1 cellular context compared by ENCODE assay signal in the genomic region with DNA sequence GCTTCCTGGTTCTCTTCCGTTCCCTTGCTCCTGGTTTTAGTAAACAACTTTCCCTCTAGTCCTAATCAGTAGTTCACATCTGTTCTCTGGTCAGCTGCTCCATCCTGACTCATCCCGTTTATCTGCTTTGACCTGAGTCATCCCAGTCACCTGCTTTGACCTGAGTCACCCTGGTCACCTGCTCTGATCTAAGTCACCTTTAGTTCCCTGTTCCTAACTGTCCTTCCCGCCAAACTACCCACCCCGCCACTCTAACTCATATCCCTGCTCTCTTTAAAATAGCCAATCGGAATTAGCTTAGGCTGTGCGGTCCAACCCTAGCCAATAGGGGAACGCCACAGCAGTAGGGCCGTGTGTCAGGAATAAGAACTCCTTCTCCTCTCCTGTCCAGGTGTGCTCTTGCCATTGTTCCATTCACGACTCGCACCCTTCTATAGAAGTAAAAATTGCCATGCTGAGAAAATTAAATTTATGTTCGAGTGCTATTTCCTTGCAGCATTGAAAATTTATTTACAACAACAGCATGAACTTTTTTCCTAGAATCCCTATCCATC.
TF ChIP-seq lines count a peak whose summit lies in the region.

No MANE protein-coding gene starts in this region.

TF ChIP-seq in K562, 482 proteins besides CTCF, POLR2A, EP300 and RAD21 (continued from another document and continues in another):
- TF ChIP-seq, protein P1, sequence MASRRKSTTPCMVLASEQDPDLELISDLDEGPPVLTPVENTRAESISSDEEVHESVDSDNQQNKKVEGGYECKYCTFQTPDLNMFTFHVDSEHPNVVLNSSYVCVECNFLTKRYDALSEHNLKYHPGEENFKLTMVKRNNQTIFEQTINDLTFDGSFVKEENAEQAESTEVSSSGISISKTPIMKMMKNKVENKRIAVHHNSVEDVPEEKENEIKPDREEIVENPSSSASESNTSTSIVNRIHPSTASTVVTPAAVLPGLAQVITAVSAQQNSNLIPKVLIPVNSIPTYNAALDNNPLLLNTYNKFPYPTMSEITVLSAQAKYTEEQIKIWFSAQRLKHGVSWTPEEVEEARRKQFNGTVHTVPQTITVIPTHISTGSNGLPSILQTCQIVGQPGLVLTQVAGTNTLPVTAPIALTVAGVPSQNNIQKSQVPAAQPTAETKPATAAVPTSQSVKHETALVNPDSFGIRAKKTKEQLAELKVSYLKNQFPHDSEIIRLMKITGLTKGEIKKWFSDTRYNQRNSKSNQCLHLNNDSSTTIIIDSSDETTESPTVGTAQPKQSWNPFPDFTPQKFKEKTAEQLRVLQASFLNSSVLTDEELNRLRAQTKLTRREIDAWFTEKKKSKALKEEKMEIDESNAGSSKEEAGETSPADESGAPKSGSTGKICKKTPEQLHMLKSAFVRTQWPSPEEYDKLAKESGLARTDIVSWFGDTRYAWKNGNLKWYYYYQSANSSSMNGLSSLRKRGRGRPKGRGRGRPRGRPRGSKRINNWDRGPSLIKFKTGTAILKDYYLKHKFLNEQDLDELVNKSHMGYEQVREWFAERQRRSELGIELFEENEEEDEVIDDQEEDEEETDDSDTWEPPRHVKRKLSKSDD (conservative IDR thresholded peaks at IDR 0.05; ENCODE audit: low read length): no peak
- peak; percentile 96 for TF ChIP-seq ZNF316 (IDR thresholded peaks at IDR 0.05)
- TF ChIP-seq, protein P2, sequence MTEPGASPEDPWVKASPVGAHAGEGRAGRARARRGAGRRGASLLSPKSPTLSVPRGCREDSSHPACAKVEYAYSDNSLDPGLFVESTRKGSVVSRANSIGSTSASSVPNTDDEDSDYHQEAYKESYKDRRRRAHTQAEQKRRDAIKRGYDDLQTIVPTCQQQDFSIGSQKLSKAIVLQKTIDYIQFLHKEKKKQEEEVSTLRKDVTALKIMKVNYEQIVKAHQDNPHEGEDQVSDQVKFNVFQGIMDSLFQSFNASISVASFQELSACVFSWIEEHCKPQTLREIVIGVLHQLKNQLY (CRISPR knock-in tag; conservative IDR thresholded peaks at IDR 0.05): no peak
- no peak for TF ChIP-seq ZSCAN32 (CRISPR knock-in tag; IDR thresholded peaks at IDR 0.05)
- no peak for TF ChIP-seq HEY1 (CRISPR knock-in tag; IDR thresholded peaks at IDR 0.05; ENCODE audit: borderline replicate concordance)
- TF ChIP-seq SMARCE1 (IDR thresholded peaks at IDR 0.05): peak; percentile 100
- peak; percentile 96 for TF ChIP-seq MAFG (tag; conservative IDR thresholded peaks at IDR 0.05)
- TF ChIP-seq ZNF431 (CRISPR knock-in tag; IDR thresholded peaks at IDR 0.05): no peak
- no peak for TF ChIP-seq DNMT1 (IDR thresholded peaks at IDR 0.05)
- TF ChIP-seq IFI16 (CRISPR knock-in tag; IDR thresholded peaks at IDR 0.05): 0 out of 2 replicates have a peak, but pooled peaks have one; percentile 5
- TF ChIP-seq YBX1 (IDR thresholded peaks at IDR 0.05): no peak
- TF ChIP-seq ILF3 (IDR thresholded peaks at IDR 0.05; ENCODE audit: borderline replicate concordance): no peak
- no peak for TF ChIP-seq ZNF699 (CRISPR knock-in tag; IDR thresholded peaks at IDR 0.05; ENCODE audit: insufficient replicate concordance)
- TF ChIP-seq NCOR1 (IDR thresholded peaks at IDR 0.05): peak; percentile 91
- no peak for TF ChIP-seq TCF7 (IDR thresholded peaks at IDR 0.05; ENCODE audit: borderline replicate concordance)
- no peak for TF ChIP-seq THRAP3 (IDR thresholded peaks at IDR 0.05; ENCODE audit: borderline replicate concordance)
- TF ChIP-seq, protein P3, sequence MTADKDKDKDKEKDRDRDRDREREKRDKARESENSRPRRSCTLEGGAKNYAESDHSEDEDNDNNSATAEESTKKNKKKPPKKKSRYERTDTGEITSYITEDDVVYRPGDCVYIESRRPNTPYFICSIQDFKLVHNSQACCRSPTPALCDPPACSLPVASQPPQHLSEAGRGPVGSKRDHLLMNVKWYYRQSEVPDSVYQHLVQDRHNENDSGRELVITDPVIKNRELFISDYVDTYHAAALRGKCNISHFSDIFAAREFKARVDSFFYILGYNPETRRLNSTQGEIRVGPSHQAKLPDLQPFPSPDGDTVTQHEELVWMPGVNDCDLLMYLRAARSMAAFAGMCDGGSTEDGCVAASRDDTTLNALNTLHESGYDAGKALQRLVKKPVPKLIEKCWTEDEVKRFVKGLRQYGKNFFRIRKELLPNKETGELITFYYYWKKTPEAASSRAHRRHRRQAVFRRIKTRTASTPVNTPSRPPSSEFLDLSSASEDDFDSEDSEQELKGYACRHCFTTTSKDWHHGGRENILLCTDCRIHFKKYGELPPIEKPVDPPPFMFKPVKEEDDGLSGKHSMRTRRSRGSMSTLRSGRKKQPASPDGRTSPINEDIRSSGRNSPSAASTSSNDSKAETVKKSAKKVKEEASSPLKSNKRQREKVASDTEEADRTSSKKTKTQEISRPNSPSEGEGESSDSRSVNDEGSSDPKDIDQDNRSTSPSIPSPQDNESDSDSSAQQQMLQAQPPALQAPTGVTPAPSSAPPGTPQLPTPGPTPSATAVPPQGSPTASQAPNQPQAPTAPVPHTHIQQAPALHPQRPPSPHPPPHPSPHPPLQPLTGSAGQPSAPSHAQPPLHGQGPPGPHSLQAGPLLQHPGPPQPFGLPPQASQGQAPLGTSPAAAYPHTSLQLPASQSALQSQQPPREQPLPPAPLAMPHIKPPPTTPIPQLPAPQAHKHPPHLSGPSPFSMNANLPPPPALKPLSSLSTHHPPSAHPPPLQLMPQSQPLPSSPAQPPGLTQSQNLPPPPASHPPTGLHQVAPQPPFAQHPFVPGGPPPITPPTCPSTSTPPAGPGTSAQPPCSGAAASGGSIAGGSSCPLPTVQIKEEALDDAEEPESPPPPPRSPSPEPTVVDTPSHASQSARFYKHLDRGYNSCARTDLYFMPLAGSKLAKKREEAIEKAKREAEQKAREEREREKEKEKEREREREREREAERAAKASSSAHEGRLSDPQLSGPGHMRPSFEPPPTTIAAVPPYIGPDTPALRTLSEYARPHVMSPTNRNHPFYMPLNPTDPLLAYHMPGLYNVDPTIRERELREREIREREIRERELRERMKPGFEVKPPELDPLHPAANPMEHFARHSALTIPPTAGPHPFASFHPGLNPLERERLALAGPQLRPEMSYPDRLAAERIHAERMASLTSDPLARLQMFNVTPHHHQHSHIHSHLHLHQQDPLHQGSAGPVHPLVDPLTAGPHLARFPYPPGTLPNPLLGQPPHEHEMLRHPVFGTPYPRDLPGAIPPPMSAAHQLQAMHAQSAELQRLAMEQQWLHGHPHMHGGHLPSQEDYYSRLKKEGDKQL (CRISPR knock-in tag; IDR thresholded peaks at IDR 0.05; ENCODE audit: borderline replicate concordance): 0 out of 2 replicates have a peak, but pooled peaks have one; percentile 60
- TF ChIP-seq, protein P4, sequence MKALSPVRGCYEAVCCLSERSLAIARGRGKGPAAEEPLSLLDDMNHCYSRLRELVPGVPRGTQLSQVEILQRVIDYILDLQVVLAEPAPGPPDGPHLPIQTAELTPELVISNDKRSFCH (CRISPR knock-in tag; IDR thresholded peaks at IDR 0.05): peak; percentile 72; the same call in 1 of the 2 replicates
- TF ChIP-seq, protein P4 (tag; IDR thresholded peaks at IDR 0.05): peak; percentile 21; the same call in 1 of the 2 replicates
- no peak for TF ChIP-seq SPI1 (IDR thresholded peaks at IDR 0.05; ENCODE audit: borderline replicate concordance, low read depth, low read length)
- no peak for TF ChIP-seq ZNF212 (CRISPR knock-in tag; IDR thresholded peaks at IDR 0.05)
- TF ChIP-seq CCAR2 (IDR thresholded peaks at IDR 0.05; ENCODE audit: low read depth, low read length): no peak
- TF ChIP-seq ZNF143 (CRISPR knock-in tag; IDR thresholded peaks at IDR 0.05): no peak
- TF ChIP-seq L3MBTL2 (IDR thresholded peaks at IDR 0.05): peak; percentile 93
- no peak for TF ChIP-seq TFAM (CRISPR knock-in tag; conservative IDR thresholded peaks at IDR 0.05)
- no peak for TF ChIP-seq ZNF146 (CRISPR knock-in tag; IDR thresholded peaks at IDR 0.05; ENCODE audit: unreplicated experiment)
- peak; percentile 28; the same call in 1 of the 2 replicates for TF ChIP-seq NFE2L1 (tag; IDR thresholded peaks at IDR 0.05; ENCODE audit: borderline replicate concordance, low read depth)
- TF ChIP-seq ESRRB (CRISPR knock-in tag; IDR thresholded peaks at IDR 0.05; ENCODE audit: borderline replicate concordance): no peak
- no peak for TF ChIP-seq RBM39 (optimal IDR thresholded peaks at IDR 0.05; ENCODE audit: low read depth, low read length)
- peak; percentile 99 for TF ChIP-seq ARID1B (IDR thresholded peaks at IDR 0.05)
- peak; percentile 43 to 85; a peak in 2 of 4 replicates for TF ChIP-seq TBL1XR1 (IDR thresholded peaks at IDR 0.05; ENCODE audit: low read length in 2 of 2)
- peak; percentile 99 for TF ChIP-seq JUND (IDR thresholded peaks at IDR 0.05; ENCODE audit: borderline replicate concordance, low read depth, low read length)
- peak; percentile 100 for TF ChIP-seq JUND (tag; IDR thresholded peaks at IDR 0.05; ENCODE audit: borderline replicate concordance, low read depth, low read length)
- TF ChIP-seq, protein P5, sequence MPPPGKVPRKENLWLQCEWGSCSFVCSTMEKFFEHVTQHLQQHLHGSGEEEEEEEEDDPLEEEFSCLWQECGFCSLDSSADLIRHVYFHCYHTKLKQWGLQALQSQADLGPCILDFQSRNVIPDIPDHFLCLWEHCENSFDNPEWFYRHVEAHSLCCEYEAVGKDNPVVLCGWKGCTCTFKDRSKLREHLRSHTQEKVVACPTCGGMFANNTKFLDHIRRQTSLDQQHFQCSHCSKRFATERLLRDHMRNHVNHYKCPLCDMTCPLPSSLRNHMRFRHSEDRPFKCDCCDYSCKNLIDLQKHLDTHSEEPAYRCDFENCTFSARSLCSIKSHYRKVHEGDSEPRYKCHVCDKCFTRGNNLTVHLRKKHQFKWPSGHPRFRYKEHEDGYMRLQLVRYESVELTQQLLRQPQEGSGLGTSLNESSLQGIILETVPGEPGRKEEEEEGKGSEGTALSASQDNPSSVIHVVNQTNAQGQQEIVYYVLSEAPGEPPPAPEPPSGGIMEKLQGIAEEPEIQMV (tag; conservative IDR thresholded peaks at IDR 0.05; ENCODE audit: low read depth): peak; percentile 9; the same call in 1 of the 2 replicates
- TF ChIP-seq LCOR (CRISPR knock-in tag; IDR thresholded peaks at IDR 0.05): peak; percentile 41; the same call in 1 of the 2 replicates
- TF ChIP-seq NCOA6 (IDR thresholded peaks at IDR 0.05): no peak
- peak; percentile 81 for TF ChIP-seq ETV1 (tag; conservative IDR thresholded peaks at IDR 0.05; ENCODE audit: low read depth)
- no peak for TF ChIP-seq NR1H2 (CRISPR knock-in tag; IDR thresholded peaks at IDR 0.05)
- no peak for TF ChIP-seq DIDO1 (tag; IDR thresholded peaks at IDR 0.05; ENCODE audit: low read depth)
- no peak for TF ChIP-seq ZNF717 (CRISPR knock-in tag; IDR thresholded peaks at IDR 0.05)
- TF ChIP-seq ZNF165 (CRISPR knock-in tag; IDR thresholded peaks at IDR 0.05; ENCODE audit: borderline replicate concordance): peak; percentile 86; the same call in 1 of the 2 replicates
- TF ChIP-seq KAT2B (IDR thresholded peaks at IDR 0.05; ENCODE audit: low read depth, low read length): no peak
- TF ChIP-seq PCBP1 (IDR thresholded peaks at IDR 0.05; ENCODE audit: low read depth, low read length, poor library complexity, severe bottlenecking): no peak
- no peak for TF ChIP-seq NR2C2 (CRISPR knock-in tag; IDR thresholded peaks at IDR 0.05)
- peak; percentile 79 for TF ChIP-seq NR2C2 (tag; IDR thresholded peaks at IDR 0.05)
- no peak for TF ChIP-seq ASH1L (IDR thresholded peaks at IDR 0.05; ENCODE audit: borderline replicate concordance, low read depth, partially characterized antibody)
- TF ChIP-seq, protein P6, sequence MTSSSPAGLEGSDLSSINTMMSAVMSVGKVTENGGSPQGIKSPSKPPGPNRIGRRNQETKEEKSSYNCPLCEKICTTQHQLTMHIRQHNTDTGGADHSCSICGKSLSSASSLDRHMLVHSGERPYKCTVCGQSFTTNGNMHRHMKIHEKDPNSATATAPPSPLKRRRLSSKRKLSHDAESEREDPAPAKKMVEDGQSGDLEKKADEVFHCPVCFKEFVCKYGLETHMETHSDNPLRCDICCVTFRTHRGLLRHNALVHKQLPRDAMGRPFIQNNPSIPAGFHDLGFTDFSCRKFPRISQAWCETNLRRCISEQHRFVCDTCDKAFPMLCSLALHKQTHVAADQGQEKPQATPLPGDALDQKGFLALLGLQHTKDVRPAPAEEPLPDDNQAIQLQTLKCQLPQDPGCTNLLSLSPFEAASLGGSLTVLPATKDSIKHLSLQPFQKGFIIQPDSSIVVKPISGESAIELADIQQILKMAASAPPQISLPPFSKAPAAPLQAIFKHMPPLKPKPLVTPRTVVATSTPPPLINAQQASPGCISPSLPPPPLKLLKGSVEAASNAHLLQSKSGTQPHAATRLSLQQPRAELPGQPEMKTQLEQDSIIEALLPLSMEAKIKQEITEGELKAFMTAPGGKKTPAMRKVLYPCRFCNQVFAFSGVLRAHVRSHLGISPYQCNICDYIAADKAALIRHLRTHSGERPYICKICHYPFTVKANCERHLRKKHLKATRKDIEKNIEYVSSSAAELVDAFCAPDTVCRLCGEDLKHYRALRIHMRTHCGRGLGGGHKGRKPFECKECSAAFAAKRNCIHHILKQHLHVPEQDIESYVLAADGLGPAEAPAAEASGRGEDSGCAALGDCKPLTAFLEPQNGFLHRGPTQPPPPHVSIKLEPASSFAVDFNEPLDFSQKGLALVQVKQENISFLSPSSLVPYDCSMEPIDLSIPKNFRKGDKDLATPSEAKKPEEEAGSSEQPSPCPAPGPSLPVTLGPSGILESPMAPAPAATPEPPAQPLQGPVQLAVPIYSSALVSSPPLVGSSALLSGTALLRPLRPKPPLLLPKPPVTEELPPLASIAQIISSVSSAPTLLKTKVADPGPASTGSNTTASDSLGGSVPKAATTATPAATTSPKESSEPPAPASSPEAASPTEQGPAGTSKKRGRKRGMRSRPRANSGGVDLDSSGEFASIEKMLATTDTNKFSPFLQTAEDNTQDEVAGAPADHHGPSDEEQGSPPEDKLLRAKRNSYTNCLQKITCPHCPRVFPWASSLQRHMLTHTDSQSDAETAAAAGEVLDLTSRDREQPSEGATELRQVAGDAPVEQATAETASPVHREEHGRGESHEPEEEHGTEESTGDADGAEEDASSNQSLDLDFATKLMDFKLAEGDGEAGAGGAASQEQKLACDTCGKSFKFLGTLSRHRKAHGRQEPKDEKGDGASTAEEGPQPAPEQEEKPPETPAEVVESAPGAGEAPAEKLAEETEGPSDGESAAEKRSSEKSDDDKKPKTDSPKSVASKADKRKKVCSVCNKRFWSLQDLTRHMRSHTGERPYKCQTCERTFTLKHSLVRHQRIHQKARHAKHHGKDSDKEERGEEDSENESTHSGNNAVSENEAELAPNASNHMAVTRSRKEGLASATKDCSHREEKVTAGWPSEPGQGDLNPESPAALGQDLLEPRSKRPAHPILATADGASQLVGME (CRISPR knock-in tag; IDR thresholded peaks at IDR 0.05): peak; percentile 83; the same call in 1 of the 2 replicates
- no peak for TF ChIP-seq ZBTB1 (CRISPR knock-in tag; IDR thresholded peaks at IDR 0.05; ENCODE audit: borderline replicate concordance, low read depth)
- peak; percentile 97 for TF ChIP-seq TOE1 (IDR thresholded peaks at IDR 0.05; ENCODE audit: borderline replicate concordance)
- no peak for TF ChIP-seq TOE1 (CRISPR knock-in tag; IDR thresholded peaks at IDR 0.05; ENCODE audit: borderline replicate concordance, low read depth)
